ENCODE assay signal across 22 cellular contexts in the genomic region with DNA sequence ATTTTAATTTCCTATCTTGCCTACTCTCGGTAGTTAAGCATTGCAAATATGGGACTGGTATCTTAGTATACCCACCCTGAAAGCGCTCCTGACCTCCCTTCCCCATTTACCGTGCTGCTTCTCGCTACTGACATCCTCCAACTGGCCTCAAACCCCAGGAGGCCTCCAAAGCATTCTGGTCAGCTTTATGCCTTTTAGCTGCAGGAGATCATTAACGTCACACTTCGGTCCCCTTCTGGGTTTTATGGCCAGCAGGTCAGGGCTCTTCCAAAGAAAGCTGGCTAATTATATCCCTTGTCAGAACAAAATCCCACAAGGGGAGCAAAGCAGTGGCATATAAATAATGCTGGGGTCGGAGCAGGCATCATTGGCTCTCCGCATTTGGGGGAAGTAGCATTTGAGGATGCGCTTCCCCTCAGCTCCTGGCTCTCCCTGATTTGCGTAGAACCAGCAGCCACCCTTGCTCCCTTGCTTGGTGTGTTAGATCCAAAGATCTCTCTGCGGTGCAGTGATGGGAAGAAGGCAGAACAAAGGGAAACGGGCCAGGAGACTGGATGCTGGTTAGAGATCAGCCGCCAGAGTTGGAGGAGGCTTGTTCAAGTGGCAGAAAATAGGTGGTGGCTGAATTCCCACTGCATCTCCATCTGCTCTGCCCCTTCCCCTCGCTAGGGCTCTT.
DNase-seq lines count a peak whose midpoint lies in the region; ATAC-seq and TF ChIP-seq lines count a peak whose summit lies in the region.
"Had no signal": no experiment of that assay in that cellular context is flagged by ENCODE, and none has a peak within 500 bp of the region (broad histone marks: within the 10 kb centered on the region; RNA-seq: fewer than 3 reads in every experiment).

No MANE protein-coding gene starts in this region.

- DNase-seq in NCI-H1092 treated with DMSO at 0.1 percent for 48 hours (lab: John Stamatoyannopoulos, UW) (peak; percentile 46), NCI-H1092 (lab: John Stamatoyannopoulos, UW) (no peak), NCI-H146 treated with DMSO at 0.1 percent for 48 hours (lab: John Stamatoyannopoulos, UW; ENCODE audit: unreplicated experiment) (peak; percentile 20), chondrocyte (ENCODE audit: low spot score) (no peak), neural progenitor cell (ENCODE audit: low spot score) (peak; percentile 44), CD1c-positive myeloid dendritic cell (ENCODE audit: extremely low spot score) (no peak)
- DNase-seq in natural killer cell treated with Interleukin-12 subunit alpha and Interleukin-12 subunit beta and Interleukin-15 and Interleukin-18, amount 100 ng/mL, for 72 hours (ENCODE audit: low spot score) = no peak
- DNase-seq: activated CD4-positive, alpha-beta T cell treated with anti-CD3 and anti-CD28 coated beads, Interleukin-2, amount 10 ng/mL, durations not matched to agents 7 days and 5 days; activated effector memory CD4-positive, alpha-beta T cell treated with Interleukin-2 at 50 U/mL for 16 hours; adrenal gland; BE2C; Calu3; NCI-H187 treated with DMSO at 0.1 percent for 48 hours; SHP77; stimulated activated CD4-positive, alpha-beta T cell treated with anti-CD3 and anti-CD28 coated beads, Interleukin-1b, Interleukin-23, amount 100 ng/mL, for 48 hours; upper lobe of left lung had no signal

- peaks cover 79% of the 10 kb centered on the region for H3K4me1 Mint-ChIP-seq in chondrocyte (ENCODE audit: low read depth)
- H3K4me1 Mint-ChIP-seq in neural progenitor cell = peaks cover 26% of the 10 kb centered on the region
- no peaks in the 10 kb centered on the region for H3K4me1 Mint-ChIP-seq in natural killer cell treated with Interleukin-12 subunit alpha and Interleukin-12 subunit beta and Interleukin-15 and Interleukin-18, amount 100 ng/mL, for 72 hours (ENCODE audit: low read depth in 2 of 2)
- H3K4me1 Mint-ChIP-seq: activated CD4-positive, alpha-beta T cell treated with anti-CD3 and anti-CD28 coated beads, Interleukin-2, amount 10 ng/mL, durations not matched to agents 7 days and 5 days had no signal

- peak overlapping the region; percentile 1 for H3K4me3 ChIP-seq in neural progenitor cell
- H3K4me3 ChIP-seq: adrenal gland, GM23248, upper lobe of left lung had no signal

- peaks cover 31% of the 10 kb centered on the region for H4K20me1 ChIP-seq in neural progenitor cell (ENCODE audit: low read depth)

- peak overlapping the region; percentile 51 for H3K4me2 ChIP-seq in neural progenitor cell

- H3K4me1 ChIP-seq in neural progenitor cell = peaks cover 18% of the 10 kb centered on the region
- H3K4me1 ChIP-seq: adrenal gland, BE2C had no signal

- H3K9me3 Mint-ChIP-seq in chondrocyte (ENCODE audit: low read depth) = no peaks in the 10 kb centered on the region
- H3K9me3 Mint-ChIP-seq in neural progenitor cell = no peaks in the 10 kb centered on the region
- no peaks in the 10 kb centered on the region for H3K9me3 Mint-ChIP-seq in natural killer cell treated with Interleukin-12 subunit alpha and Interleukin-12 subunit beta and Interleukin-15 and Interleukin-18, amount 100 ng/mL, for 72 hours
- H3K9me3 Mint-ChIP-seq: activated CD4-positive, alpha-beta T cell treated with anti-CD3 and anti-CD28 coated beads, Interleukin-2, amount 10 ng/mL, durations not matched to agents 7 days and 5 days; stimulated activated naive CD8-positive, alpha-beta T cell treated with anti-CD3 and anti-CD28 coated beads, Interleukin-15, Interleukin-2, amounts not matched to agents 100 ng/mL and 50 ng/mL, for 24 hours had no signal

- ATAC-seq in GM21737 (IDR thresholded peaks at IDR 0.05; ENCODE audit: unreplicated experiment) = no peak
- no peak for ATAC-seq in natural killer cell treated with Interleukin-12 subunit alpha and Interleukin-12 subunit beta and Interleukin-15 and Interleukin-18, amount 100 ng/mL, for 72 hours
- ATAC-seq: HepG2 had no signal

- H3K9ac ChIP-seq in neural progenitor cell = no peak overlapping the region
- H3K9ac ChIP-seq: GM23248, parathyroid adenoma had no signal

- H3K27ac ChIP-seq in neural progenitor cell = no peak overlapping the region
- H3K27ac ChIP-seq: 22Rv1, adrenal gland, GM23248, parathyroid adenoma, upper lobe of left lung had no signal

- H3F3A ChIP-seq in neural progenitor cell (ENCODE audit: low read depth) = peaks cover 13% of the 10 kb centered on the region

- no peaks in the 10 kb centered on the region for H3K79me2 ChIP-seq in neural progenitor cell (ENCODE audit: low read depth)
- H3K79me2 ChIP-seq: parathyroid adenoma had no signal

- H3K36me3 Mint-ChIP-seq in chondrocyte (ENCODE audit: low read depth) (peaks cover 65% of the 10 kb centered on the region), neural progenitor cell (peaks cover 34% of the 10 kb centered on the region)
- no peaks in the 10 kb centered on the region for H3K36me3 Mint-ChIP-seq in natural killer cell treated with Interleukin-12 subunit alpha and Interleukin-12 subunit beta and Interleukin-15 and Interleukin-18, amount 100 ng/mL, for 72 hours

- H3K27ac Mint-ChIP-seq in chondrocyte (ENCODE audit: unreplicated experiment) (peak overlapping the region; percentile 71), neural progenitor cell (no peak overlapping the region)
- no peak overlapping the region for H3K27ac Mint-ChIP-seq in natural killer cell treated with Interleukin-12 subunit alpha and Interleukin-12 subunit beta and Interleukin-15 and Interleukin-18, amount 100 ng/mL, for 72 hours
- H3K27ac Mint-ChIP-seq: activated CD4-positive, alpha-beta T cell treated with anti-CD3 and anti-CD28 coated beads, Interleukin-2, amount 10 ng/mL, durations not matched to agents 7 days and 5 days; stimulated activated naive CD8-positive, alpha-beta T cell treated with anti-CD3 and anti-CD28 coated beads, Interleukin-15, Interleukin-2, amounts not matched to agents 100 ng/mL and 50 ng/mL, for 24 hours had no signal

- H3K27me3 Mint-ChIP-seq in chondrocyte (ENCODE audit: low read depth) (no peaks in the 10 kb centered on the region), neural progenitor cell (ENCODE audit: insufficient read depth, low read depth) (peaks cover 7% of the 10 kb centered on the region)
- peaks cover 6 to 37% of the 10 kb centered on the region in 2 donors for H3K27me3 Mint-ChIP-seq in natural killer cell treated with Interleukin-12 subunit alpha and Interleukin-12 subunit beta and Interleukin-15 and Interleukin-18, amount 100 ng/mL, for 72 hours
- H3K27me3 Mint-ChIP-seq: stimulated activated naive CD8-positive, alpha-beta T cell treated with anti-CD3 and anti-CD28 coated beads, Interleukin-15, Interleukin-2, amounts not matched to agents 100 ng/mL and 50 ng/mL, for 24 hours had no signal

- TF ChIP-seq CTCF in chondrocyte (IDR thresholded peaks at IDR 0.05) (no peak), neural progenitor cell (IDR thresholded peaks at IDR 0.05) (no peak)

- no peak overlapping the region for H2AFZ ChIP-seq in neural progenitor cell (replicated peaks)
- H2AFZ ChIP-seq: GM23248, parathyroid adenoma had no signal

- H3K36me3 ChIP-seq in neural progenitor cell = no peaks in the 10 kb centered on the region
- H3K36me3 ChIP-seq: BE2C had no signal

- no peaks in the 10 kb centered on the region for H3K9me3 ChIP-seq in neural progenitor cell (ENCODE audit: low read depth)
- H3K9me3 ChIP-seq: adrenal gland, BE2C, upper lobe of left lung had no signal

- H3K27me3 ChIP-seq in neural progenitor cell = no peaks in the 10 kb centered on the region
- H3K27me3 ChIP-seq: adrenal gland, BE2C, upper lobe of left lung had no signal

- no peak overlapping the region for H3K4me3 Mint-ChIP-seq in chondrocyte (ENCODE audit: unreplicated experiment)
- peak overlapping the region; percentile 44 for H3K4me3 Mint-ChIP-seq in neural progenitor cell
- H3K4me3 Mint-ChIP-seq in natural killer cell treated with Interleukin-12 subunit alpha and Interleukin-12 subunit beta and Interleukin-15 and Interleukin-18, amount 100 ng/mL, for 72 hours = no peak overlapping the region
- H3K4me3 Mint-ChIP-seq: activated CD4-positive, alpha-beta T cell treated with anti-CD3 and anti-CD28 coated beads, Interleukin-2, amount 10 ng/mL, durations not matched to agents 7 days and 5 days; stimulated activated naive CD8-positive, alpha-beta T cell treated with anti-CD3 and anti-CD28 coated beads, Interleukin-15, Interleukin-2, amounts not matched to agents 100 ng/mL and 50 ng/mL, for 24 hours had no signal

Comparison
In these comparisons a context has a peak if more than half of its experiments do, and no peak if none do; other contexts are left out.
1. DNase-seq: peak in NCI-H1092 treated with DMSO at 0.1 percent for 48 hours (single experiment), NCI-H146 treated with DMSO at 0.1 percent for 48 hours (single experiment) and neural progenitor cell (single experiment); none in NCI-H1092 (single experiment), chondrocyte (single experiment), CD1c-positive myeloid dendritic cell (single experiment) and natural killer cell treated with Interleukin-12 subunit alpha and Interleukin-12 subunit beta and Interleukin-15 and Interleukin-18, amount 100 ng/mL, for 72 hours (single experiment).